In the genomic region with DNA sequence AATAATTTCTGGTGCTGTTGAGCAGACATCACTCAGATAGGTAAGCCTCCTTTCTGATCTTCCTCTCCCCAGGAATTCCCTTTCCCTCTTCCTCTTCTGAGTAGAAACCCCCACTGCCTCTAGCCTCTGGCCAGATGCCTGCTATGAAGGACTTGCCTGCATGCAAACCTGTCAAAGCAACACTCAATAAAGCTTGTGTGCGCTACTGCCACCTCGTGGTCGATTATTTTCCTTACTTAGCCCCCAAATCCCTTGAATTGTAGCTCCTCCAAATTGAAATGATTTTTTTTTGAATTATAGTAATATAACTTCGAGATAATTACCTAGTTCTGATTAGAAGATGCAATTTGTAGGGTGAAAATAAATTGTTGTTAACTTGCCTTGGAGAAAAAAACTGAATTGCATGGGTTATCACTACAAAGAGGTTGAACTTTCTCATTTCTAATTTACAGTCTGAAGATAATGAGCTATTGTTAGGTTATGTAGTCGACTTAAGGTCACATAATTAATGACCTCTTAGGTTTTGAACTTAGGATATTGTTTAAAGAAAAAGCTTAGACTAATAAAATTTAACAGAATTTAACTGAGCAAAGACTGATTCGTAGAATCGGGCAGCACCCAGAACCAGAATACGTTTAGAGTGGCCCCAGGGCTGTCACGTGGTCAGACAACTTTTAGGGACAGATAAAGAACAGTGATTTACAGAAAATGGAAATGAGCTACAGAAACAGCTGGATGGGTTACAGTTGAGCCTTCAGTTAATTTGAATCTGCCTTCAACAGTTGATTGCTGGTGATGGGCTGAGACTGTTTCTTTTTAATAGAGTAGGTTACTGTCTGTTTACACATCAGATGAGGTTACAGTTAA, we compare ENCODE assay signal across 8 cellular contexts.
DNase-seq lines count a peak whose midpoint lies in the region; ATAC-seq and TF ChIP-seq lines count a peak whose summit lies in the region.

No MANE protein-coding gene starts in this region.

- no peaks in the 10 kb centered on the region for H3K27me3 ChIP-seq in transverse colon

- peak; percentile 71 for ATAC-seq in GM18517 (IDR thresholded peaks at IDR 0.05; ENCODE audit: unreplicated experiment)
- ATAC-seq in HG03039 (IDR thresholded peaks at IDR 0.05; ENCODE audit: unreplicated experiment), result peak; percentile 86

- WGBS in transverse colon (ENCODE audit: low coverage in 1 of 2), 2 donors, result 34 to 35% methylated on average over 9 of the region's 9 CpGs

- in situ Hi-C loops in transverse colon (cut with MboI; ENCODE audit: low pct_ligation_motif_present in 1 of 4, low pct_unique_long_range_greater_than_20kb in 1 of 4, low sequenced_read_pairs in 3 of 4), result no loop called here

- H3K4me1 ChIP-seq in transverse colon, result no peaks in the 10 kb centered on the region

- intact Hi-C loops in transverse colon (cut with DNase I; ENCODE audit: low total_unique reads), result no loop called here

- TF ChIP-seq EP300 in transverse colon (IDR thresholded peaks at IDR 0.05; ENCODE audit: low read depth), result no peak

- no peaks in the 10 kb centered on the region for H3K36me3 ChIP-seq in transverse colon

- TF ChIP-seq POLR2A in transverse colon (IDR thresholded peaks at IDR 0.05), result no peak

- peak; percentile 64 for DNase-seq in AG20443 (ENCODE audit: low spot score)
- DNase-seq in NCI-H2196 treated with DMSO at 0.1 percent for 48 hours (lab: John Stamatoyannopoulos, UW; ENCODE audit: unreplicated experiment), result peak; percentile 2
- peak; percentile 17 for DNase-seq in activated CD4-positive, alpha-beta T cell treated with anti-CD3 and anti-CD28 coated beads, Interleukin-2, amount 50 U/mL, for 1 hour
- no peak for DNase-seq in epithelial cell of proximal tubule (ENCODE audit: low read depth)
- peak; percentile 86 for DNase-seq in myocyte (ENCODE audit: low read depth)
- peak; percentile 29 for DNase-seq in transverse colon

- peak; percentile 88 for TF ChIP-seq CTCF in epithelial cell of proximal tubule (conservative IDR thresholded peaks at IDR 0.05; ENCODE audit: low read depth, low read length)
- TF ChIP-seq CTCF in transverse colon (IDR thresholded peaks at IDR 0.05), result peak; percentile 26 to 62 (median 54)

- no peak overlapping the region for H3K27ac ChIP-seq in transverse colon

- no peak overlapping the region for H3K4me3 ChIP-seq in epithelial cell of proximal tubule (ENCODE audit: low read depth, low read length)
- no peak overlapping the region for H3K4me3 ChIP-seq in transverse colon

- H3K9me3 ChIP-seq in transverse colon, result no peaks in the 10 kb centered on the region
